ENCODE assay signal across 8 cellular contexts in the genomic region with DNA sequence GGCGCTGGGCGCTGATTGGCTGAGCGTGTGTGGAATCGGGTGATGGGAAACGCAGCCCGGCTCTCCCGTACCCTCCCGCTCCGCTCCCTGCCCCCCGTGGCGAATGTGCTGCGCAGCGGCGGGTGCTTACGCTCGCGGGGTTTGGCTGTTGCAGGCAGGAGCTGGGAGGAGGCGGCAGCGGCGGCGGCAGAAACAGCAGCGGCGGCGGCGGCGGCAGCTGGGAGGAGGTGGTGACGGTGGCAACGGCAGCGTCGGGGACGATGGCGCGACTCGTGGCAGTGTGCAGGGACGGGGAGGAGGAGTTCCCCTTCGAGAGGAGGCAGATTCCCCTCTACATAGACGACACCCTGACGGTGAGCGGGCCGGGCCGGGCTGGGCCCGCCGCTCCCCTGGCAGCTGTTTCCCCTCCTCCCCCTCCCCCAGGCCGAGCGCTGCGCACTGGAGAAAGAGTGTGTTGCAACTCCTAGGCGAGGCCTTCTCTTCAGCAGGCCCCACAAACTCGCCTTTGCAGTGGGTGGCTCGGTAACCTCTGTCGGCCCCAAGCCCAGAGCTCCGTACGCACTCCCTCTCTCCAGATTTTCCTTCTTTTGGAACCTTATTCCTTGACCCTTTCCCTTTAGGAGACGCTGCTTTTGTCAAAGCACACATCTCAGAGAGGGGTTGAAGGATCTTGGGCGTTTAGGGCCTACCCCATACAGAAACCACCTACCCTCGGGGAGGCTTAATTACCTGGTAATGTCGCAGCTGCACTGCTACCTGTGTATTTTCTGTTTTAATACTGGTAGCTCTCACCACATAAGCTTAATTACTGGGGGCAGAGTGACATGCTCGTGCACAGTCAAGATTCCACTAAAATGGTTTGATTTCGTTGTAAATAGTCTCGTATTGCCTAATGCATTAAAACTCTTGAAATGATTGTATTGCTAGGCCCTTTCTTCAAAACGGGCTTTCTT. TPM values are rescaled to one million over a fixed set of nuclear protein-coding genes. Genes with fewer than 3 reads are reported as not detected.
DNase-seq lines count a peak whose midpoint lies in the region; ATAC-seq, FAIRE-seq and TF ChIP-seq lines count a peak whose summit lies in the region.

No MANE protein-coding gene starts in this region.

- peak; percentile 54 for ATAC-seq in GM21367 (IDR thresholded peaks at IDR 0.05; ENCODE audit: unreplicated experiment)

- TF ChIP-seq CTCF in mesothelial cell of epicardium (IDR thresholded peaks at IDR 0.05; ENCODE audit: unreplicated experiment), result no peak

- peaks cover 29% of the 10 kb centered on the region for H3K4me1 Mint-ChIP-seq in mesothelial cell of epicardium

- H3K9me3 ChIP-seq in endocrine pancreas (ENCODE audit: control insufficient read depth, low read length), result no peaks in the 10 kb centered on the region

- peaks cover 22% of the 10 kb centered on the region for H3K4me1 ChIP-seq in endocrine pancreas (ENCODE audit: control insufficient read depth, insufficient read depth, low read length)

- H3K27me3 Mint-ChIP-seq in mesothelial cell of epicardium (ENCODE audit: low read depth), result no peaks in the 10 kb centered on the region

- no peaks in the 10 kb centered on the region for H3K36me3 ChIP-seq in endocrine pancreas (ENCODE audit: control insufficient read depth, insufficient read depth, low read length)

- H3K27me3 ChIP-seq in endocrine pancreas (ENCODE audit: control insufficient read depth, insufficient read depth, low read length), result no peaks in the 10 kb centered on the region

- H3K9ac ChIP-seq in endocrine pancreas (ENCODE audit: control insufficient read depth, insufficient read depth, low read length), result peak overlapping the region; percentile 83

- H3K9me3 Mint-ChIP-seq in mesothelial cell of epicardium, result no peaks in the 10 kb centered on the region

- DNase-seq in COR-L47 (lab: John Stamatoyannopoulos, UW), result peak; percentile 97
- DNase-seq in HTR-8/SVneo (ENCODE audit: insufficient read length, low spot score), result peak; percentile 96
- peak; percentile 91 to 94 for DNase-seq in NOMO-1 (lab: John Stamatoyannopoulos, UW; ENCODE audit: unreplicated experiment in 2 of 2)
- peak; percentile 90 for DNase-seq in activated CD8-positive, alpha-beta memory T cell treated with anti-CD3 and anti-CD28 coated beads, Interleukin-2, amount 50 U/mL, for 24 hours (ENCODE audit: extremely low read depth)
- peak; percentile 97 for DNase-seq in mesothelial cell of epicardium (ENCODE audit: low spot score in 2 of 2, unreplicated experiment in 2 of 2)
- peak; percentile 92 for DNase-seq in stimulated activated CD8-positive, alpha-beta memory T cell treated with anti-CD3 and anti-CD28 coated beads, Interleukin-15, amount 100 ng/mL, for 24 hours (ENCODE audit: low read depth)

- peak overlapping the region; percentile 88 for H3K4me3 Mint-ChIP-seq in mesothelial cell of epicardium

- no peak for FAIRE-seq in HTR-8/SVneo (lab: Jason Lieb, UNC)

- H3K4me3 ChIP-seq in endocrine pancreas (ENCODE audit: control insufficient read depth, insufficient read depth, low read length), result peak overlapping the region; percentile 98

- H3K27ac Mint-ChIP-seq in mesothelial cell of epicardium, result peak overlapping the region; percentile 98

- H3K36me3 Mint-ChIP-seq in mesothelial cell of epicardium, result peaks cover 2% of the 10 kb centered on the region

RNA-seq across cellular contexts. Expression of a gene that starts 1.0 kb away (rescaled TPM):
- total RNA-seq in mesothelial cell of epicardium, result 67.5 to 71.2 TPM (median 69.8 TPM) in 3 replicates

RNA-seq across cellular contexts. Expression of a gene that starts 11.0 kb away (rescaled TPM):
- total RNA-seq in mesothelial cell of epicardium, result 8.8 to 10.0 TPM (median 9.3 TPM) in 3 replicates

RNA-seq across cellular contexts. Expression of a gene that starts 11.1 kb away (rescaled TPM):
- total RNA-seq in mesothelial cell of epicardium, result 77.3 to 82.8 TPM (median 82.4 TPM) in 3 replicates

RNA-seq across cellular contexts. Expression of a gene that starts 45.9 kb away (rescaled TPM):
- 14.9 to 17.3 TPM (median 15.0 TPM) in 3 replicates for total RNA-seq in mesothelial cell of epicardium

RNA-seq across cellular contexts. Expression of a gene that starts 55.6 kb away (rescaled TPM):
- total RNA-seq in mesothelial cell of epicardium, result 5.1 to 5.6 TPM (median 5.4 TPM) in 3 replicates

Comparison
In these comparisons a context has a peak if more than half of its experiments do, and no peak if none do; other contexts are left out.
1. Peak in every context shown above with its lines: DNase-seq, ATAC-seq and H3K4me3 ChIP-seq.